ENCODE assay signal across 8 cellular contexts in genomic region chr16:31508706-31509523, GRCh38. TPM values are rescaled to one million over a fixed set of nuclear protein-coding genes. Genes with fewer than 3 reads are reported as not detected.
A peak's percentile ranks its signal among the peaks of the same experiment; 100 is the strongest.
DNase-seq lines count a peak whose midpoint lies in the region; ATAC-seq and TF ChIP-seq lines count a peak whose summit lies in the region.

No MANE protein-coding gene starts in this region.

- H3K27ac ChIP-seq in HUES6 (ENCODE audit: low read depth, low read length) (peak overlapping the region; percentile 92), iPS-18a (ENCODE audit: low read length) (peak overlapping the region; percentile 71)

- H3K27ac Mint-ChIP-seq in CD14-positive monocyte = peak overlapping the region; percentile 84 to 95 (median 92)
- H3K27ac Mint-ChIP-seq in stimulated activated effector memory CD8-positive, alpha-beta T cell treated with anti-CD3 and anti-CD28 coated beads, Interleukin-12 subunit alpha, Interleukin-12 subunit beta, amount 100 ng/mL, for 72 hours = peak overlapping the region; percentile 96

- intact Hi-C loops in CD14-positive monocyte (cut with micrococcal nuclease) = no loop called here

- H3K4me1 Mint-ChIP-seq in CD14-positive monocyte = peaks cover 44% of the 10 kb centered on the region
- H3K4me1 Mint-ChIP-seq in stimulated activated effector memory CD8-positive, alpha-beta T cell treated with anti-CD3 and anti-CD28 coated beads, Interleukin-12 subunit alpha, Interleukin-12 subunit beta, amount 100 ng/mL, for 72 hours = peaks cover 43% of the 10 kb centered on the region

- no peaks in the 10 kb centered on the region for H3K27me3 Mint-ChIP-seq in CD14-positive monocyte (ENCODE audit: low read depth in 3 of 3)

- peaks cover 11% of the 10 kb centered on the region for H3K4me1 ChIP-seq in HUES6 (ENCODE audit: control insufficient read depth, insufficient read depth, low read length)
- peaks cover 13% of the 10 kb centered on the region for H3K4me1 ChIP-seq in iPS-18a (ENCODE audit: control insufficient read depth, low read depth, low read length)

- H3K9ac ChIP-seq in HUES6 (ENCODE audit: low read length) (peak overlapping the region; percentile 89), iPS-18a (ENCODE audit: low read length) (peak overlapping the region; percentile 81)

- no peak for ATAC-seq in stimulated activated effector memory CD8-positive, alpha-beta T cell treated with anti-CD3 and anti-CD28 coated beads, Interleukin-12 subunit alpha, Interleukin-12 subunit beta, amount 100 ng/mL, for 72 hours
- no peak for ATAC-seq in HG02981 (IDR thresholded peaks at IDR 0.05; ENCODE audit: unreplicated experiment)
- no peak for ATAC-seq in omental fat pad (ENCODE audit: low FRiP score)

- peaks cover 8% of the 10 kb centered on the region; the same call in 1 of the 2 replicates for H3K36me3 ChIP-seq in HUES6 (ENCODE audit: control insufficient read depth, insufficient read depth, low read length)
- peaks cover 3% of the 10 kb centered on the region for H3K36me3 ChIP-seq in iPS-18a (ENCODE audit: control insufficient read depth, low read depth, low read length)

- H3K27me3 ChIP-seq in HUES6 (ENCODE audit: control insufficient read depth, insufficient read depth, low read length) (no peaks in the 10 kb centered on the region), iPS-18a (ENCODE audit: control insufficient read depth, insufficient read depth, low read length) (no peaks in the 10 kb centered on the region)

- H3K4me3 ChIP-seq in HUES6 (ENCODE audit: low read depth, low read length) (peak overlapping the region; percentile 79), iPS-18a (ENCODE audit: low read length) (peak overlapping the region; percentile 94)

- DNase-seq in CD14-positive monocyte (ENCODE audit: low spot score) = no peak
- DNase-seq in amniotic epithelial cell (ENCODE audit: low read depth) = peak; percentile 55
- DNase-seq in stimulated activated effector memory CD8-positive, alpha-beta T cell treated with anti-CD3 and anti-CD28 coated beads, Interleukin-12 subunit alpha, Interleukin-12 subunit beta, amount 100 ng/mL, for 72 hours (ENCODE audit: low spot score in 2 of 2) = no peak
- no peak for DNase-seq in GM19238 (ENCODE audit: insufficient read length, low spot score)
- DNase-seq in omental fat pad (ENCODE audit: low spot score) = no peak

- H3K9me3 Mint-ChIP-seq in CD14-positive monocyte = peaks cover under 1 to 8% (median 3%) of the 10 kb centered on the region in 7 donors
- H3K9me3 Mint-ChIP-seq in stimulated activated effector memory CD8-positive, alpha-beta T cell treated with anti-CD3 and anti-CD28 coated beads, Interleukin-12 subunit alpha, Interleukin-12 subunit beta, amount 100 ng/mL, for 72 hours = no peaks in the 10 kb centered on the region

- peaks cover 6 to 11% of the 10 kb centered on the region in 2 donors for H3K36me3 Mint-ChIP-seq in CD14-positive monocyte
- H3K36me3 Mint-ChIP-seq in stimulated activated effector memory CD8-positive, alpha-beta T cell treated with anti-CD3 and anti-CD28 coated beads, Interleukin-12 subunit alpha, Interleukin-12 subunit beta, amount 100 ng/mL, for 72 hours = peaks cover 20% of the 10 kb centered on the region

- peak overlapping the region; percentile 90 to 91 for H3K4me3 Mint-ChIP-seq in CD14-positive monocyte
- peak overlapping the region; percentile 87 for H3K4me3 Mint-ChIP-seq in stimulated activated effector memory CD8-positive, alpha-beta T cell treated with anti-CD3 and anti-CD28 coated beads, Interleukin-12 subunit alpha, Interleukin-12 subunit beta, amount 100 ng/mL, for 72 hours

- TF ChIP-seq CTCF in CD14-positive monocyte (IDR thresholded peaks at IDR 0.05) (no peak), omental fat pad (IDR thresholded peaks at IDR 0.05) (no peak)

- no peaks in the 10 kb centered on the region; the same call in 1 of the 2 replicates for H3K9me3 ChIP-seq in HUES6 (ENCODE audit: control insufficient read depth, insufficient read depth, low read depth, low read length)
- no peaks in the 10 kb centered on the region for H3K9me3 ChIP-seq in iPS-18a (ENCODE audit: control insufficient read depth, low read depth, low read length)

RNA-seq across cellular contexts. Expression of gene RUSF1, which starts 0.7 kb away (rescaled TPM):
- polyA plus RNA-seq in CD14-positive monocyte = 10 to 100 TPM; 10.3 to 11.8 TPM
- total RNA-seq in omental fat pad = 10 to 100 TPM; 35.3 to 56.7 (median 48.9) TPM

RNA-seq across cellular contexts. Expression of gene AHSP, which starts 18.8 kb away (rescaled TPM):
- under 1 TPM in 1 of 2 donors, not detected in 1; 0.84 TPM for polyA plus RNA-seq in CD14-positive monocyte
- not detected for total RNA-seq in omental fat pad

RNA-seq across cellular contexts. Expression of gene SLC5A2, which starts 26.0 kb away (rescaled TPM):
- not detected for polyA plus RNA-seq in CD14-positive monocyte
- total RNA-seq in omental fat pad = not detected

RNA-seq across cellular contexts. Expression of gene TGFB1I1, which starts 37.0 kb away (rescaled TPM):
- under 1 TPM in 1 of 2 donors, not detected in 1; 0.16 TPM for polyA plus RNA-seq in CD14-positive monocyte
- 10 to 100 TPM; 16.1 to 33.7 (median 18.9) TPM for total RNA-seq in omental fat pad

RNA-seq across cellular contexts. Expression of gene ARMC5, which starts 49.6 kb away (rescaled TPM):
- 1 to 10 TPM; 2.9 to 4.2 TPM for polyA plus RNA-seq in CD14-positive monocyte
- total RNA-seq in omental fat pad = 10 to 100 TPM in 2 of 4 donors, 1 to 10 TPM in 2; 4.6 to 15.5 (median 10.0) TPM
